In genomic region chr14:92563359-92563758, GRCh38 we compare ENCODE assay signal across 8 cellular contexts. TPM values are rescaled to one million over a fixed set of nuclear protein-coding genes. Genes with fewer than 3 reads are reported as not detected.
DNase-seq lines count a peak whose midpoint lies in the region; ATAC-seq, FAIRE-seq and TF ChIP-seq lines count a peak whose summit lies in the region.
"Had no signal": no experiment of that assay in that cellular context is flagged by ENCODE, and none has a peak within 500 bp of the region (broad histone marks: within the 10 kb centered on the region; RNA-seq: fewer than 3 reads in every experiment).

No MANE protein-coding gene starts in this region.

- H3K4me1 Mint-ChIP-seq in activated B cell treated with CpG ODN at 0.5 μM for 24 hours (peaks cover 22% of the 10 kb centered on the region), Caco-2 (ENCODE audit: low read depth, unreplicated experiment) (peaks cover 21% of the 10 kb centered on the region)
- peaks cover 67 to 82% of the 10 kb centered on the region in 2 donors for H3K4me1 Mint-ChIP-seq in natural killer cell treated with Interleukin-12 subunit alpha and Interleukin-12 subunit beta and Interleukin-15 and Interleukin-18, amount 100 ng/mL, for 72 hours (ENCODE audit: low read depth in 2 of 2)

- peaks cover 35% of the 10 kb centered on the region for H3K4me1 ChIP-seq in Caco-2

- H3K4me3 ChIP-seq in Caco-2 (ENCODE audit: low read depth, low read length), result no peak overlapping the region
- H3K4me3 ChIP-seq: gastrocnemius medialis had no signal

- no peak for TF ChIP-seq CTCF in activated B cell treated with CpG ODN at 0.5 μM for 24 hours (IDR thresholded peaks at IDR 0.05)
- TF ChIP-seq CTCF in Caco-2 (IDR thresholded peaks at IDR 0.05; ENCODE audit: insufficient read depth in 1 of 2, low read depth in 1 of 2, low read length in 1 of 2, severe bottlenecking in 1 of 2, unreplicated experiment in 1 of 2), result no peak

- H3K27me3 Mint-ChIP-seq in activated B cell treated with CpG ODN at 0.5 μM for 24 hours (no peaks in the 10 kb centered on the region), Caco-2 (ENCODE audit: insufficient read depth, unreplicated experiment) (no peaks in the 10 kb centered on the region)
- H3K27me3 Mint-ChIP-seq in natural killer cell treated with Interleukin-12 subunit alpha and Interleukin-12 subunit beta and Interleukin-15 and Interleukin-18, amount 100 ng/mL, for 72 hours, result no peaks in the 10 kb centered on the region

- no peaks in the 10 kb centered on the region for H3K27me3 ChIP-seq in Caco-2 (replicated peaks; ENCODE audit: control insufficient read depth, insufficient read depth, low read length)
- H3K27me3 ChIP-seq: gastrocnemius medialis had no signal

- H3K36me3 ChIP-seq in Caco-2 (ENCODE audit: control insufficient read depth, insufficient read depth, low read length), result peaks cover 2% of the 10 kb centered on the region; the same call in 1 of the 2 replicates
- H3K36me3 ChIP-seq: gastrocnemius medialis had no signal

- ATAC-seq in HG03045 (IDR thresholded peaks at IDR 0.05; ENCODE audit: unreplicated experiment) (peak; percentile 84), activated B cell treated with CpG ODN at 0.5 μM for 24 hours (ENCODE audit: low read depth) (peak; percentile 83), HG02970 (IDR thresholded peaks at IDR 0.05; ENCODE audit: low FRiP score, unreplicated experiment) (no peak)
- peak; percentile 84 to 88 for ATAC-seq in natural killer cell treated with Interleukin-12 subunit alpha and Interleukin-12 subunit beta and Interleukin-15 and Interleukin-18, amount 100 ng/mL, for 72 hours

- H3K4me3 Mint-ChIP-seq in activated B cell treated with CpG ODN at 0.5 μM for 24 hours (no peak overlapping the region), Caco-2 (ENCODE audit: unreplicated experiment) (no peak overlapping the region)
- peak overlapping the region; percentile 66 for H3K4me3 Mint-ChIP-seq in natural killer cell treated with Interleukin-12 subunit alpha and Interleukin-12 subunit beta and Interleukin-15 and Interleukin-18, amount 100 ng/mL, for 72 hours

- intact Hi-C loops in activated B cell treated with CpG ODN at 0.5 μM for 24 hours (cut with micrococcal nuclease), result no loop called here
- intact Hi-C loops in Caco-2 (cut with micrococcal nuclease; ENCODE audit: unreplicated experiment), result no loop called here

- BruUV-seq in Caco-2 (replicated peaks; lab: Mats Ljungman, UMichigan), result no TSS peak

- peaks cover 2% of the 10 kb centered on the region for H3K9me3 Mint-ChIP-seq in activated B cell treated with CpG ODN at 0.5 μM for 24 hours
- peaks cover 11% of the 10 kb centered on the region for H3K9me3 Mint-ChIP-seq in natural killer cell treated with Interleukin-12 subunit alpha and Interleukin-12 subunit beta and Interleukin-15 and Interleukin-18, amount 100 ng/mL, for 72 hours
- no peaks in the 10 kb centered on the region for H3K9me3 Mint-ChIP-seq in Caco-2 (ENCODE audit: unreplicated experiment)

- H3K9me3 ChIP-seq in Caco-2, result peaks cover 15% of the 10 kb centered on the region
- H3K9me3 ChIP-seq: gastrocnemius medialis had no signal

- H3K27ac Mint-ChIP-seq in activated B cell treated with CpG ODN at 0.5 μM for 24 hours (no peak overlapping the region), Caco-2 (ENCODE audit: unreplicated experiment) (no peak overlapping the region)
- peak overlapping the region; percentile 93 to 97 for H3K27ac Mint-ChIP-seq in natural killer cell treated with Interleukin-12 subunit alpha and Interleukin-12 subunit beta and Interleukin-15 and Interleukin-18, amount 100 ng/mL, for 72 hours

- CTCF ChIA-PET in activated B cell treated with CpG ODN at 0.5 μM for 24 hours (lab: Charles Lee), result interaction anchor here (0.9 to 1.3 kb wide), 2 partner anchors 8 to 107 kb away, joined by 3 read pairs; no protein-coding TSS in a partner anchor
- CTCF ChIA-PET in Caco-2 (lab: Charles Lee), result no interaction called here

- POLR2A ChIA-PET in activated B cell treated with CpG ODN at 0.5 μM for 24 hours (lab: Charles Lee), result interaction anchor here (1.3 to 1.5 kb wide), 4 partner anchors 14 to 113 kb away, joined by 3 to 6 read pairs (median 3); no protein-coding TSS in a partner anchor
- POLR2A ChIA-PET in Caco-2 (lab: Charles Lee), result no interaction called here

- DNase-seq in GM19239 (ENCODE audit: insufficient read length, low spot score) (no peak), activated B cell treated with CpG ODN at 0.5 μM for 24 hours (no peak), Caco-2 (no peak), COLO829 (ENCODE audit: low spot score) (no peak)
- DNase-seq in natural killer cell treated with Interleukin-12 subunit alpha and Interleukin-12 subunit beta and Interleukin-15 and Interleukin-18, amount 100 ng/mL, for 72 hours (ENCODE audit: low spot score), result no peak
- DNase-seq: gastrocnemius medialis had no signal

- H3K36me3 Mint-ChIP-seq in activated B cell treated with CpG ODN at 0.5 μM for 24 hours (ENCODE audit: low read depth) (peaks cover 25% of the 10 kb centered on the region), Caco-2 (ENCODE audit: insufficient read depth, unreplicated experiment) (peaks cover 13% of the 10 kb centered on the region)
- H3K36me3 Mint-ChIP-seq in natural killer cell treated with Interleukin-12 subunit alpha and Interleukin-12 subunit beta and Interleukin-15 and Interleukin-18, amount 100 ng/mL, for 72 hours, result peaks cover 38% of the 10 kb centered on the region

- peak; percentile 95 for FAIRE-seq in GM19239 (lab: Jason Lieb, UNC)

RNA-seq across cellular contexts. Expression of gene RIN3, which starts 49.8 kb away (rescaled TPM):
- total RNA-seq in activated B cell treated with CpG ODN at 0.5 μM for 24 hours, result 61.3 and 62.6 TPM in 2 replicates
- 100 to 1,000 TPM; 151 to 202 TPM for total RNA-seq in natural killer cell treated with Interleukin-12 subunit alpha and Interleukin-12 subunit beta and Interleukin-15 and Interleukin-18, amount 100 ng/mL, for 72 hours
- total RNA-seq in Caco-2 (2022), result 18.4 and 20.7 TPM in 2 replicates

Comparison
In these comparisons a context has a peak if more than half of its experiments do, and no peak if none do; other contexts are left out.
1. H3K27ac Mint-ChIP-seq: peak in natural killer cell treated with Interleukin-12 subunit alpha and Interleukin-12 subunit beta and Interleukin-15 and Interleukin-18, amount 100 ng/mL, for 72 hours (2 of 2); none in activated B cell treated with CpG ODN at 0.5 μM for 24 hours (single experiment) and Caco-2 (single experiment).